18 cellular contexts compared by ENCODE assay signal in genomic region chr19:5936308-5936980, GRCh38. TPM values are rescaled to one million over a fixed set of nuclear protein-coding genes. Genes with fewer than 3 reads are reported as not detected.
A peak's percentile ranks its signal among the peaks of the same experiment; 100 is the strongest.
DNase-seq lines count a peak whose midpoint lies in the region; ATAC-seq, FAIRE-seq and TF ChIP-seq lines count a peak whose summit lies in the region.
"Had no signal": no experiment of that assay in that cellular context is flagged by ENCODE, and none has a peak within 500 bp of the region (broad histone marks: within the 10 kb centered on the region; RNA-seq: fewer than 3 reads in every experiment).

No MANE protein-coding gene starts in this region.

- POLR2A ChIA-PET in HepG2 (lab: Yijun Ruan, JAX): no interaction called here
- POLR2A ChIA-PET in CD8-positive, alpha-beta T cell (lab: Charles Lee): no interaction called here

- no peak for DNase-seq in HepG2 (ENCODE audit: low spot score)
- no peak for DNase-seq in erythroblast (lab: John Stamatoyannopoulos, UW)
- no peak for DNase-seq in CD8-positive, alpha-beta T cell
- DNase-seq: activated CD4-positive, alpha-beta memory T cell treated with anti-CD3 and anti-CD28 coated beads, Interleukin-2, amount 10 ng/mL, durations not matched to agents 7 days and 5 days; hippocampal formation; islet precursor cell; natural killer cell; NCI-H2081; NCI-H526; psoas muscle; SHP77 treated with DMSO at 0.1 percent for 48 hours had no signal

- no peak overlapping the region for H2AFZ ChIP-seq in HepG2 (ENCODE audit: low read length)

- intact Hi-C loops in HepG2 (cut with micrococcal nuclease; ENCODE audit: unreplicated experiment): no loop called here
- intact Hi-C loops in CD8-positive, alpha-beta T cell (cut with DNase I, micrococcal nuclease): no loop called here

- H3K4me3 ChIP-seq in liver (ENCODE audit: low read depth in 1 of 3, low read length in 3 of 3): no peak overlapping the region
- H3K4me3 ChIP-seq in HepG2 (replicated peaks in 1 of 3; ENCODE audit: insufficient read depth in 1 of 3, low read depth in 2 of 3, low read length in 3 of 3): no peak overlapping the region
- no peak overlapping the region for H3K4me3 ChIP-seq in CD8-positive, alpha-beta T cell (ENCODE audit: low read depth, low read length)
- H3K4me3 ChIP-seq: psoas muscle had no signal

- H3K36me3 ChIP-seq in liver (ENCODE audit: control insufficient read depth in 4 of 4, insufficient read depth in 3 of 4, low read depth in 1 of 4, low read length in 3 of 4): peaks cover 3 to 22% (median 7%) of the 10 kb centered on the region in 4 donors
- peaks cover 50 to 88% of the 10 kb centered on the region in 2 experiments for H3K36me3 ChIP-seq in HepG2 (replicated peaks in 1 of 2; ENCODE audit: control insufficient read depth in 1 of 2, insufficient read depth in 2 of 2, low read length in 2 of 2)
- H3K36me3 ChIP-seq in CD8-positive, alpha-beta T cell (ENCODE audit: insufficient read depth, low read length): peaks cover 40% of the 10 kb centered on the region

- H3K9me3 ChIP-seq in liver (ENCODE audit: control insufficient read depth in 4 of 4, low read length in 3 of 4) (no peaks in the 10 kb centered on the region), HepG2 (ENCODE audit: low read length) (no peaks in the 10 kb centered on the region)
- no peaks in the 10 kb centered on the region for H3K9me3 ChIP-seq in CD8-positive, alpha-beta T cell (ENCODE audit: low read length)
- H3K9me3 ChIP-seq: psoas muscle had no signal

- peak overlapping the region in 1 of 2 donors; percentile 20 for H3K9ac ChIP-seq in liver (ENCODE audit: low read depth in 1 of 2, low read length in 2 of 2)
- H3K9ac ChIP-seq in HepG2 (ENCODE audit: insufficient read depth, low read depth, low read length): no peak overlapping the region
- H3K9ac ChIP-seq: KMS-11 had no signal

- TF ChIP-seq EP300 in HepG2 (IDR thresholded peaks at IDR 0.05; ENCODE audit: low read depth in 2 of 2, low read length in 2 of 2) (no peak), HepG2 (CRISPR knock-in tag; IDR thresholded peaks at IDR 0.05; ENCODE audit: borderline replicate concordance) (no peak)

- H3K36me3 Mint-ChIP-seq in nephron (ENCODE audit: low read depth): peaks cover 49% of the 10 kb centered on the region
- peaks cover 79% of the 10 kb centered on the region for H3K36me3 Mint-ChIP-seq in CD8-positive, alpha-beta T cell
- H3K36me3 Mint-ChIP-seq: natural killer cell had no signal

- H3K4me1 ChIP-seq in liver (ENCODE audit: control insufficient read depth in 4 of 4, insufficient read depth in 4 of 4, low read length in 3 of 4) (peaks cover 6 to 23% (median 18%) of the 10 kb centered on the region in 4 donors), HepG2 (ENCODE audit: insufficient read depth, low read length) (no peaks in the 10 kb centered on the region)
- no peaks in the 10 kb centered on the region for H3K4me1 ChIP-seq in CD8-positive, alpha-beta T cell (ENCODE audit: insufficient read depth, low read length)

- TF ChIP-seq CTCF in liver (IDR thresholded peaks at IDR 0.05; ENCODE audit: low read depth, low read length, missing input control): no peak
- no peak for TF ChIP-seq CTCF in HepG2 (CRISPR knock-in tag; IDR thresholded peaks at IDR 0.05)
- TF ChIP-seq CTCF in nephron (IDR thresholded peaks at IDR 0.05; ENCODE audit: unreplicated experiment in 3 of 3): no peak
- TF ChIP-seq CTCF in CD8-positive, alpha-beta T cell (IDR thresholded peaks at IDR 0.05): no peak

- TF ChIP-seq RAD21 in liver (IDR thresholded peaks at IDR 0.05) (peak in 1 of 2 donors; percentile 33), HepG2 (CRISPR knock-in tag; IDR thresholded peaks at IDR 0.05) (no peak)

- H3K27ac Mint-ChIP-seq in nephron: peak overlapping the region; percentile 95 to 99 (median 97)
- no peak overlapping the region for H3K27ac Mint-ChIP-seq in CD8-positive, alpha-beta T cell
- H3K27ac Mint-ChIP-seq: activated CD4-positive, alpha-beta memory T cell treated with anti-CD3 and anti-CD28 coated beads, Interleukin-2, amount 10 ng/mL, durations not matched to agents 7 days and 5 days; memory B cell had no signal

- CTCF ChIA-PET in HepG2 (lab: Yijun Ruan, JAX; ENCODE audit: low intra/inter-chr PET ratio, low total read pairs): no interaction called here
- CTCF ChIA-PET in CD8-positive, alpha-beta T cell (lab: Charles Lee): interaction anchor here (0.6 to 7.7 kb wide), 6 partner anchors 8 to 1744 kb away, joined by 3 to 38 read pairs (median 4); partner anchors contain the start of gene TRAPPC5

- H3K4me3 Mint-ChIP-seq in nephron: peak overlapping the region in 1 of 3 experiments; percentile 62
- no peak overlapping the region for H3K4me3 Mint-ChIP-seq in CD8-positive, alpha-beta T cell
- H3K4me3 Mint-ChIP-seq: activated CD4-positive, alpha-beta memory T cell treated with anti-CD3 and anti-CD28 coated beads, Interleukin-2, amount 10 ng/mL, durations not matched to agents 7 days and 5 days; memory B cell; natural killer cell had no signal

- no peak overlapping the region for H3K4me2 ChIP-seq in HepG2 (ENCODE audit: low read depth, low read length)
- H3K4me2 ChIP-seq: KMS-11 had no signal

- 47% methylated on average over 19 of the region's 19 CpGs for WGBS in liver
- 98% methylated on average over 19 of the region's 19 CpGs for WGBS in HepG2 (ENCODE audit: low lambda C conversion rate)
- WGBS in adipose tissue, 3 donors: 62 to 96% (median 93%) methylated on average over 19 of the region's 19 CpGs

- no peak for ATAC-seq in HepG2
- no peak for ATAC-seq in HG03135 (IDR thresholded peaks at IDR 0.05; ENCODE audit: unreplicated experiment)
- no peak for ATAC-seq in CD8-positive, alpha-beta T cell
- ATAC-seq: activated naive CD4-positive, alpha-beta T cell treated with anti-CD3 and anti-CD28 coated beads, Interleukin-2, amount 50 U/mL, for 72 hours; natural killer cell; psoas muscle had no signal

- TF ChIP-seq POLR2A in HepG2 (IDR thresholded peaks at IDR 0.05; ENCODE audit: insufficient read depth in 1 of 2, low read depth in 2 of 2, low read length in 2 of 2) (no peak), erythroblast (IDR thresholded peaks at IDR 0.05; ENCODE audit: low read length) (no peak)

- peaks cover 3% of the 10 kb centered on the region for H3K27me3 Mint-ChIP-seq in nephron (ENCODE audit: low read depth)
- no peaks in the 10 kb centered on the region for H3K27me3 Mint-ChIP-seq in CD8-positive, alpha-beta T cell (ENCODE audit: low read depth)
- H3K27me3 Mint-ChIP-seq: activated CD4-positive, alpha-beta memory T cell treated with anti-CD3 and anti-CD28 coated beads, Interleukin-2, amount 10 ng/mL, durations not matched to agents 7 days and 5 days; memory B cell had no signal

- H3K9me3 Mint-ChIP-seq in nephron: no peaks in the 10 kb centered on the region
- no peaks in the 10 kb centered on the region for H3K9me3 Mint-ChIP-seq in CD8-positive, alpha-beta T cell
- H3K9me3 Mint-ChIP-seq: activated CD4-positive, alpha-beta memory T cell treated with anti-CD3 and anti-CD28 coated beads, Interleukin-2, amount 10 ng/mL, durations not matched to agents 7 days and 5 days; activated naive CD4-positive, alpha-beta T cell treated with anti-CD3 and anti-CD28 coated beads, Interleukin-2, amount 50 U/mL, for 72 hours; memory B cell; natural killer cell had no signal

- H3K27ac ChIP-seq in liver (ENCODE audit: low read depth in 1 of 2, low read length in 2 of 2) (peak overlapping the region; percentile 25 to 81), HepG2 (ENCODE audit: extremely low read length, insufficient read depth, low read length) (no peak overlapping the region), adipose tissue (ENCODE audit: low read depth, low read length) (peak overlapping the region; percentile 18)
- H3K27ac ChIP-seq in CD8-positive, alpha-beta T cell (ENCODE audit: low read depth, low read length): no peak overlapping the region
- H3K27ac ChIP-seq: KMS-11, psoas muscle had no signal

- peaks cover 49% of the 10 kb centered on the region for H3K79me2 ChIP-seq in HepG2 (ENCODE audit: insufficient read depth, low read length)

- H3K4me1 Mint-ChIP-seq in nephron: peaks cover 71% of the 10 kb centered on the region
- no peaks in the 10 kb centered on the region for H3K4me1 Mint-ChIP-seq in CD8-positive, alpha-beta T cell (ENCODE audit: low read depth)
- H3K4me1 Mint-ChIP-seq: activated CD4-positive, alpha-beta memory T cell treated with anti-CD3 and anti-CD28 coated beads, Interleukin-2, amount 10 ng/mL, durations not matched to agents 7 days and 5 days had no signal

- H3K27me3 ChIP-seq in liver (ENCODE audit: control insufficient read depth in 4 of 4, insufficient read depth in 4 of 4, low read length in 3 of 4): no peaks in the 10 kb centered on the region
- no peaks in the 10 kb centered on the region for H3K27me3 ChIP-seq in HepG2 (ENCODE audit: control insufficient read depth in 1 of 2, insufficient read depth in 2 of 2, low read length in 2 of 2)
- H3K27me3 ChIP-seq in CD8-positive, alpha-beta T cell (ENCODE audit: insufficient read depth, low read length): no peaks in the 10 kb centered on the region

- in situ Hi-C loops in HepG2 (cut with HindIII; ENCODE audit: extremely low pct_ligation_motif_present, low pct_unique_long_range_greater_than_20kb): no loop called here

- H4K20me1 ChIP-seq in HepG2 (ENCODE audit: insufficient read depth, low read length): peaks cover 48% of the 10 kb centered on the region; the same call in 1 of the 2 replicates

- no peak for FAIRE-seq in HepG2 (lab: Jason Lieb, UNC)

- no TSS peak for BruUV-seq in HepG2 (replicated peaks; lab: Mats Ljungman, UMichigan)

RNA-seq across cellular contexts. Expression of gene CAPS, which starts 22.4 kb away (rescaled TPM):
- total RNA-seq in liver: 1 to 10 TPM; 2.1 to 4.2 TPM
- polyA plus RNA-seq in liver: 10 to 100 TPM in 1 of 2 donors, 1 to 10 TPM in 1; 2.8 to 11.4 TPM
- 1.7 and 3.1 TPM in 2 replicates for total RNA-seq in HepG2 (2016; rRNA removed; fragmentation: Illumina TruSeq; extraction: Trizol)
- 0.40 and 0.53 TPM in 2 replicates for total RNA-seq in HepG2 (2016; cell fraction: cytosol; rRNA removed; fragmentation: Illumina TruSeq; extraction: Trizol; ENCODE audit: low read depth)
- total RNA-seq in HepG2 (2016; cell fraction: insoluble cytoplasmic fraction; rRNA removed; fragmentation: Illumina TruSeq; extraction: Trizol): 1.1 and 3.0 TPM in 2 replicates
- total RNA-seq in HepG2 (2016; cell fraction: membrane; rRNA removed; fragmentation: Illumina TruSeq; extraction: Trizol): 1.2 and 1.4 TPM in 2 replicates
- total RNA-seq in HepG2 (2016; cell fraction: nucleus; rRNA removed; fragmentation: Illumina TruSeq; extraction: Trizol): 2.6 and 2.9 TPM in 2 replicates
- polyA plus RNA-seq in HepG2 (2011; rRNA removed): 3.1 and 4.5 TPM in 2 replicates
- polyA plus RNA-seq in HepG2 (2011; cell fraction: cytosol; rRNA removed): 2.9 and 3.5 TPM in 2 replicates
- polyA plus RNA-seq in HepG2 (2011; cell fraction: nucleus; rRNA removed): 19.5 and 22.9 TPM in 2 replicates
- polyA plus RNA-seq in HepG2 (2012): 1.8 and 1.9 TPM in 2 replicates
- 0.40 and 0.43 TPM in 2 replicates for polyA plus RNA-seq in HepG2 (2016; cell fraction: cytosol; fragmentation: Illumina TruSeq; extraction: Trizol; ENCODE audit: low read depth)
- 1.1 and 1.4 TPM in 2 replicates for polyA plus RNA-seq in HepG2 (2016; cell fraction: insoluble cytoplasmic fraction; fragmentation: Illumina TruSeq; extraction: Trizol; ENCODE audit: low read depth)
- 0.61 and 0.87 TPM in 2 replicates for polyA plus RNA-seq in HepG2 (2016; cell fraction: membrane; fragmentation: Illumina TruSeq; extraction: Trizol; ENCODE audit: low read depth)
- 10.1 and 13.8 TPM in 2 replicates for polyA plus RNA-seq in HepG2 (2016; cell fraction: nucleus; fragmentation: Illumina TruSeq; extraction: Trizol; ENCODE audit: insufficient read depth, low read depth)
- 0.28 and 3.1 TPM in 2 replicates for polyA minus RNA-seq in HepG2 (2011; rRNA and poly(A)+ RNA removed; ENCODE audit: low replicate concordance)
- polyA minus RNA-seq in HepG2 (2011; cell fraction: cytosol; rRNA and poly(A)+ RNA removed): 0.40 and 1.1 TPM in 2 replicates
- polyA minus RNA-seq in HepG2 (2011; cell fraction: nucleus; rRNA and poly(A)+ RNA removed): 3.0 and 3.1 TPM in 2 replicates
- 10 to 100 TPM in 2 of 3 donors, 1 to 10 TPM in 1; 7.0 to 13.4 (median 11.4) TPM for polyA plus RNA-seq in adipose tissue
- total RNA-seq in CD8-positive, alpha-beta T cell: 10 to 100 TPM; 28.0 to 33.1 TPM

RNA-seq across cellular contexts. Expression of gene VMAC, which starts 31.8 kb away (rescaled TPM):
- 1 to 10 TPM; 3.6 to 7.7 TPM for total RNA-seq in liver
- 1 to 10 TPM; 1.2 to 1.6 TPM for polyA plus RNA-seq in liver
- 1.2 and 2.4 TPM in 2 replicates for total RNA-seq in HepG2 (2016; rRNA removed; fragmentation: Illumina TruSeq; extraction: Trizol)
- total RNA-seq in HepG2 (2016; cell fraction: cytosol; rRNA removed; fragmentation: Illumina TruSeq; extraction: Trizol; ENCODE audit: low read depth): 1.2 and 2.0 TPM in 2 replicates
- total RNA-seq in HepG2 (2016; cell fraction: insoluble cytoplasmic fraction; rRNA removed; fragmentation: Illumina TruSeq; extraction: Trizol): 1.1 and 2.6 TPM in 2 replicates
- total RNA-seq in HepG2 (2016; cell fraction: membrane; rRNA removed; fragmentation: Illumina TruSeq; extraction: Trizol): 1.6 and 2.0 TPM in 2 replicates
- 2.4 and 2.8 TPM in 2 replicates for total RNA-seq in HepG2 (2016; cell fraction: nucleus; rRNA removed; fragmentation: Illumina TruSeq; extraction: Trizol)
- polyA plus RNA-seq in HepG2 (2011; rRNA removed): 2.4 and 3.1 TPM in 2 replicates
- polyA plus RNA-seq in HepG2 (2011; cell fraction: cytosol; rRNA removed): 1.3 and 1.9 TPM in 2 replicates
- polyA plus RNA-seq in HepG2 (2011; cell fraction: nucleus; rRNA removed): 12.9 and 13.7 TPM in 2 replicates
- polyA plus RNA-seq in HepG2 (2012): 0.61 and 1.0 TPM in 2 replicates
- 0.49 and 0.65 TPM in 2 replicates for polyA plus RNA-seq in HepG2 (2016; cell fraction: cytosol; fragmentation: Illumina TruSeq; extraction: Trizol; ENCODE audit: low read depth)
- 0.78 and 1.4 TPM in 2 replicates for polyA plus RNA-seq in HepG2 (2016; cell fraction: insoluble cytoplasmic fraction; fragmentation: Illumina TruSeq; extraction: Trizol; ENCODE audit: low read depth)
- polyA plus RNA-seq in HepG2 (2016; cell fraction: membrane; fragmentation: Illumina TruSeq; extraction: Trizol; ENCODE audit: low read depth): 0.82 and 0.91 TPM in 2 replicates
- polyA plus RNA-seq in HepG2 (2016; cell fraction: nucleus; fragmentation: Illumina TruSeq; extraction: Trizol; ENCODE audit: insufficient read depth, low read depth): 4.8 and 5.0 TPM in 2 replicates
- 0.33 and 2.8 TPM in 2 replicates for polyA minus RNA-seq in HepG2 (2011; rRNA and poly(A)+ RNA removed; ENCODE audit: low replicate concordance)
- polyA minus RNA-seq in HepG2 (2011; cell fraction: cytosol; rRNA and poly(A)+ RNA removed): 0.59 and 1.2 TPM in 2 replicates
- polyA minus RNA-seq in HepG2 (2011; cell fraction: nucleus; rRNA and poly(A)+ RNA removed): 3.7 and 4.2 TPM in 2 replicates
- polyA plus RNA-seq in adipose tissue: 1 to 10 TPM; 4.1 to 4.7 (median 4.7) TPM
- 10 to 100 TPM; 17.4 to 18.6 TPM for total RNA-seq in CD8-positive, alpha-beta T cell

RNA-seq across cellular contexts. Expression of gene NDUFA11, which starts 32.9 kb away (rescaled TPM):
- total RNA-seq in liver (100 to 1,000 TPM; 127 to 134 TPM), HepG2 (2016; rRNA removed; fragmentation: Illumina TruSeq; extraction: Trizol) (378 and 396 TPM in 2 replicates)
- polyA plus RNA-seq in liver (100 to 1,000 TPM; 319 to 394 TPM), HepG2 (2011; rRNA removed) (286 and 302 TPM in 2 replicates), adipose tissue (100 to 1,000 TPM; 231 to 455 (median 364) TPM)
- total RNA-seq in HepG2 (2016; cell fraction: cytosol; rRNA removed; fragmentation: Illumina TruSeq; extraction: Trizol; ENCODE audit: low read depth): 206 and 277 TPM in 2 replicates
- total RNA-seq in HepG2 (2016; cell fraction: insoluble cytoplasmic fraction; rRNA removed; fragmentation: Illumina TruSeq; extraction: Trizol): 384 and 456 TPM in 2 replicates
- total RNA-seq in HepG2 (2016; cell fraction: membrane; rRNA removed; fragmentation: Illumina TruSeq; extraction: Trizol): 192 and 280 TPM in 2 replicates
- total RNA-seq in HepG2 (2016; cell fraction: nucleus; rRNA removed; fragmentation: Illumina TruSeq; extraction: Trizol): 124 and 130 TPM in 2 replicates
- 407 and 879 TPM in 2 replicates for polyA plus RNA-seq in HepG2 (2011; cell fraction: cytosol; rRNA removed)
- 341 and 384 TPM in 2 replicates for polyA plus RNA-seq in HepG2 (2011; cell fraction: nucleus; rRNA removed)
- 182 and 188 TPM in 2 replicates for polyA plus RNA-seq in HepG2 (2012)
- polyA plus RNA-seq in HepG2 (2016; cell fraction: cytosol; fragmentation: Illumina TruSeq; extraction: Trizol; ENCODE audit: low read depth): 245 and 314 TPM in 2 replicates
- polyA plus RNA-seq in HepG2 (2016; cell fraction: insoluble cytoplasmic fraction; fragmentation: Illumina TruSeq; extraction: Trizol; ENCODE audit: low read depth): 420 and 459 TPM in 2 replicates
- 204 and 246 TPM in 2 replicates for polyA plus RNA-seq in HepG2 (2016; cell fraction: membrane; fragmentation: Illumina TruSeq; extraction: Trizol; ENCODE audit: low read depth)
- 232 and 235 TPM in 2 replicates for polyA plus RNA-seq in HepG2 (2016; cell fraction: nucleus; fragmentation: Illumina TruSeq; extraction: Trizol; ENCODE audit: insufficient read depth, low read depth)
- polyA minus RNA-seq in HepG2 (2011; rRNA and poly(A)+ RNA removed; ENCODE audit: low replicate concordance): 32.1 and 88.3 TPM in 2 replicates
- 38.6 and 41.0 TPM in 2 replicates for polyA minus RNA-seq in HepG2 (2011; cell fraction: cytosol; rRNA and poly(A)+ RNA removed)
- polyA minus RNA-seq in HepG2 (2011; cell fraction: nucleus; rRNA and poly(A)+ RNA removed): 16.5 and 21.2 TPM in 2 replicates
- total RNA-seq in CD8-positive, alpha-beta T cell: 100 to 1,000 TPM in 1 of 2 experiments, 10 to 100 TPM in 1; 86.6 to 103 TPM

RNA-seq across cellular contexts. Expression of gene RANBP3, which starts 41.5 kb away (rescaled TPM):
- total RNA-seq in liver: 10 to 100 TPM; 20.2 to 23.3 TPM
- polyA plus RNA-seq in liver: 10 to 100 TPM in 1 of 2 donors, 1 to 10 TPM in 1; 10.0 to 21.2 TPM
- 37.2 and 39.5 TPM in 2 replicates for total RNA-seq in HepG2 (2016; rRNA removed; fragmentation: Illumina TruSeq; extraction: Trizol)
- total RNA-seq in HepG2 (2016; cell fraction: cytosol; rRNA removed; fragmentation: Illumina TruSeq; extraction: Trizol; ENCODE audit: low read depth): 15.1 and 18.2 TPM in 2 replicates
- 27.1 and 40.8 TPM in 2 replicates for total RNA-seq in HepG2 (2016; cell fraction: insoluble cytoplasmic fraction; rRNA removed; fragmentation: Illumina TruSeq; extraction: Trizol)
- total RNA-seq in HepG2 (2016; cell fraction: membrane; rRNA removed; fragmentation: Illumina TruSeq; extraction: Trizol): 19.4 and 20.4 TPM in 2 replicates
- 47.7 and 56.8 TPM in 2 replicates for total RNA-seq in HepG2 (2016; cell fraction: nucleus; rRNA removed; fragmentation: Illumina TruSeq; extraction: Trizol)
- polyA plus RNA-seq in HepG2 (2011; rRNA removed): 149 and 151 TPM in 2 replicates
- 91.7 and 149 TPM in 2 replicates for polyA plus RNA-seq in HepG2 (2011; cell fraction: cytosol; rRNA removed)
- 233 and 293 TPM in 2 replicates for polyA plus RNA-seq in HepG2 (2011; cell fraction: nucleus; rRNA removed)
- polyA plus RNA-seq in HepG2 (2012): 62.1 and 64.6 TPM in 2 replicates
- 10.3 and 11.7 TPM in 2 replicates for polyA plus RNA-seq in HepG2 (2016; cell fraction: cytosol; fragmentation: Illumina TruSeq; extraction: Trizol; ENCODE audit: low read depth)
- polyA plus RNA-seq in HepG2 (2016; cell fraction: insoluble cytoplasmic fraction; fragmentation: Illumina TruSeq; extraction: Trizol; ENCODE audit: low read depth): 53.5 and 62.0 TPM in 2 replicates
- polyA plus RNA-seq in HepG2 (2016; cell fraction: membrane; fragmentation: Illumina TruSeq; extraction: Trizol; ENCODE audit: low read depth): 18.2 and 24.3 TPM in 2 replicates
- 127 and 170 TPM in 2 replicates for polyA plus RNA-seq in HepG2 (2016; cell fraction: nucleus; fragmentation: Illumina TruSeq; extraction: Trizol; ENCODE audit: insufficient read depth, low read depth)
- 43.2 and 193 TPM in 2 replicates for polyA minus RNA-seq in HepG2 (2011; rRNA and poly(A)+ RNA removed; ENCODE audit: low replicate concordance)
- polyA minus RNA-seq in HepG2 (2011; cell fraction: cytosol; rRNA and poly(A)+ RNA removed): 76.9 and 86.6 TPM in 2 replicates
- 74.3 and 80.3 TPM in 2 replicates for polyA minus RNA-seq in HepG2 (2011; cell fraction: nucleus; rRNA and poly(A)+ RNA removed)
- 10 to 100 TPM; 26.3 to 34.5 (median 32.3) TPM for polyA plus RNA-seq in adipose tissue
- total RNA-seq in CD8-positive, alpha-beta T cell: 100 to 1,000 TPM; 109 to 118 TPM

Comparison
In these comparisons a context has a peak if more than half of its experiments do, and no peak if none do; other contexts are left out.
1. H3K27ac ChIP-seq: peak in liver (2 of 2) and adipose tissue (single experiment); none in HepG2 (single experiment) and CD8-positive, alpha-beta T cell (single experiment).